ENCODE assay signal across 8 cellular contexts in genomic region chr1:115764541-115764940, GRCh38. TPM values are rescaled to one million over a fixed set of nuclear protein-coding genes. Genes with fewer than 3 reads are reported as not detected.
DNase-seq lines count a peak whose midpoint lies in the region; ATAC-seq, FAIRE-seq and TF ChIP-seq lines count a peak whose summit lies in the region.

No MANE protein-coding gene starts in this region.

- peak; percentile 7 for DNase-seq in DMS153 (lab: John Stamatoyannopoulos, UW)
- DNase-seq in LHCN-M2 (ENCODE audit: low read depth) = peak; percentile 43
- DNase-seq in bronchial epithelial cell (ENCODE audit: low read depth) = peak; percentile 50
- DNase-seq in myocyte (ENCODE audit: low read depth) = peak; percentile 65
- DNase-seq in T-helper 1 cell = no peak
- no peak for DNase-seq in activated gamma-delta T cell (lab: John Stamatoyannopoulos, UW)

- no peaks in the 10 kb centered on the region for H3K27me3 ChIP-seq in bronchial epithelial cell (ENCODE audit: control insufficient read depth, insufficient read depth, low read length)

- peak; percentile 68 for TF ChIP-seq CTCF in bronchial epithelial cell (IDR thresholded peaks at IDR 0.05; ENCODE audit: insufficient read depth, low read length, severe bottlenecking)

- no peak overlapping the region for H3K4me3 ChIP-seq in bronchial epithelial cell (ENCODE audit: low read depth, low read length)

- no peaks in the 10 kb centered on the region for H3K36me3 ChIP-seq in bronchial epithelial cell (ENCODE audit: control insufficient read depth, insufficient read depth, low read length)

- FAIRE-seq in bronchial epithelial cell (lab: Jason Lieb, UNC) = no peak

- ATAC-seq in HG03432 (IDR thresholded peaks at IDR 0.05; ENCODE audit: unreplicated experiment) (no peak), GM19351 (IDR thresholded peaks at IDR 0.05; ENCODE audit: unreplicated experiment) (no peak)

RNA-seq across cellular contexts. Expression of gene CASQ2, which starts 4.0 kb away (rescaled TPM):
- total RNA-seq in LHCN-M2 (2014; rRNA removed) = 0.17 and 0.19 TPM in 2 replicates
- 0.04 TPM for polyA plus RNA-seq in LHCN-M2 (2012)
- not detected in 2 replicates for total RNA-seq in bronchial epithelial cell
- total RNA-seq in myocyte = 247 and 330 TPM in 2 replicates
- polyA plus RNA-seq in myocyte (2012) = 142 TPM

Comparison
In these comparisons a context has a peak if more than half of its experiments do, and no peak if none do; other contexts are left out.
1. DNase-seq: peak in DMS153 (single experiment), LHCN-M2 (single experiment), bronchial epithelial cell (single experiment) and myocyte (single experiment); none in T-helper 1 cell (0 of 5) and activated gamma-delta T cell (single experiment).
2. RNA of gene CASQ2, which starts 4.0 kb away (total RNA-seq): 247 to 330 TPM in myocyte; 0.17 to 0.19 TPM in LHCN-M2 and not detected in bronchial epithelial cell; every median in the first group is over 100 times any median in the second.